In the genomic region with DNA sequence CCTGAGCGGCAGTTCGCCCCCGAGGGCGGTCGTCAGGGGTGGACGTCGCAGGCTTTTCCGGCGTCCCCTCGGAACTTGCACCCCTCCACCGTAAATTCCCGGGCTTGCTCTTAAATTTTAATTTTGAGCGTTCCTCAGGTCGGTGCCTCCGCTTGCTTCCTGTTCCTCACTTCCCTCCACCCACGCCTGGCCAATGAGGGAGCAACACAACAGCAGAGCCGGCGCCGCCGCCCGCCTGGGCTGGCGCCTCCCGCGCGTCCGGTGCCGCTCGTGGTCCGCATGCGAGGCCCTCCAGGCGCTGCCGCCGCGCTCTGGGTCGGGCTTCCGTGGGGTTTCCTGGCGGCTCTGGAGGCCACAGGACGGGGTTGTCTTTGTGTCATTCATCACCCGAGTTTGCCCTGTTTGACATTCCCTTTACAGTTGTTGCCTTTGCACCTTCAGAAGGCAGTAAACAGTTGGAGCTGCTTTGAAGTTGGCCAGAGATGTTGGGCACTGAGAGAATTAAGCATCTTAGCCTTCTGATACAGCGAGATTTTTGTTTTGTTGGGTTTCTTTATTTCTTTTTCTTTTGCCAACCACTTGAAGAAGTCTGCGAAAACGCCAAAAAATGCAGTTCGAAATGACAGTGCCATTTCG, we compare ENCODE assay signal across 8 cellular contexts. TPM values are rescaled to one million over a fixed set of nuclear protein-coding genes. Genes with fewer than 3 reads are reported as not detected.
DNase-seq lines count a peak whose midpoint lies in the region; ATAC-seq and TF ChIP-seq lines count a peak whose summit lies in the region.

No MANE protein-coding gene starts in this region.

- ATAC-seq in GM21447 (IDR thresholded peaks at IDR 0.05; ENCODE audit: unreplicated experiment) (peak; percentile 82), gastroesophageal sphincter (peak; percentile 89)

- H3K4me1 ChIP-seq in HUES48 (ENCODE audit: control insufficient read depth, insufficient read depth, low read length) (peaks cover 19% of the 10 kb centered on the region), gastroesophageal sphincter (peaks cover 6 to 50% (median 10%) of the 10 kb centered on the region in 3 donors)

- H3K36me3 ChIP-seq in HUES48 (ENCODE audit: control insufficient read depth, insufficient read depth, low read length) (no peaks in the 10 kb centered on the region), gastroesophageal sphincter (no peaks in the 10 kb centered on the region)

- TF ChIP-seq POLR2A in gastroesophageal sphincter (IDR thresholded peaks at IDR 0.05), result peak; percentile 6 to 31

- DNase-seq in DMS153 (lab: John Stamatoyannopoulos, UW), result peak; percentile 50
- DNase-seq in SIG-M5 treated with dmso at 0.1 percent for 504 hours (lab: John Stamatoyannopoulos, UW; ENCODE audit: unreplicated experiment), result peak; percentile 75
- DNase-seq in activated naive CD4-positive, alpha-beta T cell (lab: John Stamatoyannopoulos, UW), result peak; percentile 55 to 72 (median 62)
- peak in 55 of 56 donors; percentile 11 to 86 (median 69) for DNase-seq in nucleus accumbens (lab: John Stamatoyannopoulos, UW)
- peak; percentile 82 for DNase-seq in superior temporal gyrus (ENCODE audit: extremely low spot score)

- H3K4me3 ChIP-seq in HUES48 (ENCODE audit: low read depth, low read length) (peak overlapping the region; percentile 93), gastroesophageal sphincter (peak overlapping the region; percentile 52 to 68)

- H3K9ac ChIP-seq in HUES48 (ENCODE audit: low read depth, low read length), result peak overlapping the region; percentile 87

- WGBS in gastroesophageal sphincter (ENCODE audit: low coverage in 1 of 2), 2 donors, result 0% methylated on average over 4 to 6 of the region's 44 CpGs

- no peak for TF ChIP-seq CTCF in gastroesophageal sphincter (IDR thresholded peaks at IDR 0.05)

- H3K9me3 ChIP-seq in HUES48 (ENCODE audit: control insufficient read depth, insufficient read depth, low read length) (no peaks in the 10 kb centered on the region), gastroesophageal sphincter (no peaks in the 10 kb centered on the region)

- peak overlapping the region; percentile 95 for H3K27ac ChIP-seq in HUES48 (ENCODE audit: low read depth, low read length)
- peak overlapping the region; percentile 71 to 99 (median 98) for H3K27ac ChIP-seq in gastroesophageal sphincter

- TF ChIP-seq EP300 in gastroesophageal sphincter (IDR thresholded peaks at IDR 0.05), result no peak

- H3K27me3 ChIP-seq in HUES48 (ENCODE audit: control insufficient read depth, insufficient read depth, low read length) (no peaks in the 10 kb centered on the region), gastroesophageal sphincter (no peaks in the 10 kb centered on the region)

RNA-seq across cellular contexts. Expression of a gene that starts 0.7 kb away (rescaled TPM):
- 10 to 100 TPM; 32.6 to 73.1 (median 57.5) TPM for total RNA-seq in gastroesophageal sphincter

RNA-seq across cellular contexts. Expression of a gene that starts 51.4 kb away (rescaled TPM):
- 10 to 100 TPM; 21.8 to 69.1 (median 25.9) TPM for total RNA-seq in gastroesophageal sphincter

Comparison
In these comparisons a context has a peak if more than half of its experiments do, and no peak if none do; other contexts are left out.
1. Peak in every context shown above with its lines: DNase-seq, ATAC-seq, H3K4me3 ChIP-seq and H3K27ac ChIP-seq.